20 cellular contexts compared by ENCODE assay signal in genomic region chr1:27005648-27006496, GRCh38. TPM values are rescaled to one million over a fixed set of nuclear protein-coding genes. Genes with fewer than 3 reads are reported as not detected.
DNase-seq lines count a peak whose midpoint lies in the region; ATAC-seq and TF ChIP-seq lines count a peak whose summit lies in the region.
"Had no signal": no experiment of that assay in that cellular context is flagged by ENCODE, and none has a peak within 500 bp of the region (broad histone marks: within the 10 kb centered on the region; RNA-seq: fewer than 3 reads in every experiment).

No MANE protein-coding gene starts in this region.

- ATAC-seq in HG02798 (IDR thresholded peaks at IDR 0.05; ENCODE audit: poor library complexity, unreplicated experiment) = no peak
- ATAC-seq: heart left ventricle; naive thymus-derived CD8-positive, alpha-beta T cell; T-cell had no signal

- no peak for TF ChIP-seq EP300 in stomach (IDR thresholded peaks at IDR 0.05)

- H3K9me2 ChIP-seq in hepatocyte (replicated peaks; ENCODE audit: insufficient read depth) = no peaks in the 10 kb centered on the region

- peaks cover 22% of the 10 kb centered on the region for H3K79me2 ChIP-seq in hepatocyte

- H3K4me3 ChIP-seq in H7 (ENCODE audit: insufficient read depth, low read depth, low read length) (no peak overlapping the region), hepatocyte (no peak overlapping the region), stomach (no peak overlapping the region)
- H3K4me3 ChIP-seq: heart left ventricle had no signal

- 94% methylated on average over 46 of the region's 48 CpGs for WGBS in hepatocyte (ENCODE audit: low lambda C conversion rate, missing lambda C conversion rate)
- WGBS in stomach, 5 donors = 81 to 87% (median 86%) methylated on average over 41 to 48 of the region's 48 CpGs

- H3K27me3 ChIP-seq in H7 (ENCODE audit: control insufficient read depth, insufficient read depth, low read length) (no peaks in the 10 kb centered on the region), hepatocyte (no peaks in the 10 kb centered on the region), stomach (no peaks in the 10 kb centered on the region)
- H3K27me3 ChIP-seq: heart left ventricle had no signal

- POLR2A ChIA-PET in RWPE1 (lab: Yijun Ruan, JAX; ENCODE audit: low non-redundant PET) = no interaction called here

- CTCF ChIA-PET in RWPE1 (lab: Yijun Ruan, JAX) = interaction anchor here (0.8 to 0.9 kb wide), 2 partner anchors 8 to 28 kb away, joined by 3 read pairs; no protein-coding TSS in a partner anchor

- H4K20me1 ChIP-seq in hepatocyte (ENCODE audit: insufficient read depth, poor library complexity, severe bottlenecking) = no peaks in the 10 kb centered on the region

- peak overlapping the region; percentile 99 for H3K27ac ChIP-seq in RWPE1
- peak overlapping the region; percentile 51 for H3K27ac ChIP-seq in hepatocyte
- H3K27ac ChIP-seq in stomach = peak overlapping the region in 4 of 5 donors; percentile 48 to 87 (median 62)

- intact Hi-C loops in stomach (cut with DNase I; ENCODE audit: low total_unique reads) = no loop called here

- DNase-seq in H7 (peak; percentile 62), RWPE1 (ENCODE audit: low spot score) (no peak), hepatocyte (ENCODE audit: low spot score) (peak; percentile 29), stomach (peak; percentile 62), middle frontal gyrus (ENCODE audit: extremely low spot score, low spot score) (no peak)
- DNase-seq in activated T-cell treated with anti-CD3 and anti-CD28 coated beads, Interleukin-2, amount 50 U/mL, for 48 hours = no peak
- DNase-seq: activated B cell treated with CpG ODN at 0.5 μM for 24 hours; activated CD8-positive, alpha-beta memory T cell treated with anti-CD3 and anti-CD28 coated beads for 24 hours; activated effector memory CD4-positive, alpha-beta T cell treated with Interleukin-2 at 50 U/mL for 16 hours; C1 segment of cervical spinal cord; cortex of kidney; DND-41; GOT3; left cardiac atrium; naive thymus-derived CD8-positive, alpha-beta T cell; NCI-H1092; stimulated activated CD4-positive, alpha-beta T cell treated with anti-CD3 and anti-CD28 coated beads, Interleukin-15, amount 100 ng/mL, for 24 hours; T-cell had no signal

- no peak overlapping the region for H3K4me2 ChIP-seq in hepatocyte

- H2AFZ ChIP-seq in hepatocyte = no peak overlapping the region

- H3K4me1 ChIP-seq in hepatocyte (ENCODE audit: insufficient read depth) (peaks cover 61% of the 10 kb centered on the region), stomach (peaks cover 70 to 97% (median 87%) of the 10 kb centered on the region in 4 donors)

- H3K9me3 ChIP-seq in hepatocyte (ENCODE audit: low read depth) (no peaks in the 10 kb centered on the region), stomach (no peaks in the 10 kb centered on the region)
- H3K9me3 ChIP-seq: heart left ventricle had no signal

- TF ChIP-seq CTCF in RWPE1 (conservative IDR thresholded peaks at IDR 0.05; ENCODE audit: low read depth) = no peak
- no peak for TF ChIP-seq CTCF in hepatocyte (IDR thresholded peaks at IDR 0.05; ENCODE audit: poor library complexity)
- TF ChIP-seq CTCF in stomach (IDR thresholded peaks at IDR 0.05) = no peak

- H3K36me3 ChIP-seq in H7 (replicated peaks; ENCODE audit: control insufficient read depth, insufficient read depth, low read length) (peaks cover 29% of the 10 kb centered on the region), hepatocyte (replicated peaks; ENCODE audit: insufficient read depth, low read depth) (no peaks in the 10 kb centered on the region), stomach (peaks cover 0 to 15% (median 8%) of the 10 kb centered on the region in 4 donors)

- TF ChIP-seq POLR2A in stomach (IDR thresholded peaks at IDR 0.05) = no peak

RNA-seq across cellular contexts. Expression of gene TENT5B, which starts 6.8 kb away (rescaled TPM):
- 128 and 154 TPM in 2 replicates for total RNA-seq in H7 (2014; rRNA removed; shearing (Covaris generic))
- total RNA-seq in hepatocyte = 21.0 and 26.0 TPM in 2 replicates
- 56.0 and 60.7 TPM in 2 replicates for polyA plus RNA-seq in hepatocyte
- total RNA-seq in stomach = 10 to 100 TPM in 2 of 5 donors, 1 to 10 TPM in 3; 1.8 to 33.0 (median 5.5) TPM
- polyA plus RNA-seq in stomach = 10 to 100 TPM in 1 of 3 donors, 1 to 10 TPM in 2; 1.7 to 27.5 (median 3.9) TPM
- total RNA-seq: activated B cell treated with CpG ODN at 0.5 μM for 24 hours; naive thymus-derived CD8-positive, alpha-beta T cell had no signal
- polyA plus RNA-seq: naive thymus-derived CD8-positive, alpha-beta T cell had no signal

RNA-seq across cellular contexts. Expression of gene TRNP1, which starts 12.4 kb away (rescaled TPM):
- total RNA-seq in H7 (2014; rRNA removed; shearing (Covaris generic)) = 28.9 and 30.5 TPM in 2 replicates
- total RNA-seq in hepatocyte = 67.4 and 92.5 TPM in 2 replicates
- polyA plus RNA-seq in hepatocyte = 137 and 145 TPM in 2 replicates
- 100 to 1,000 TPM in 1 of 5 donors, 10 to 100 TPM in 3, 1 to 10 TPM in 1; 1.7 to 188 (median 40.0) TPM for total RNA-seq in stomach
- polyA plus RNA-seq in stomach = 100 to 1,000 TPM; 121 to 216 (median 183) TPM
- total RNA-seq: naive thymus-derived CD8-positive, alpha-beta T cell had no signal
- polyA plus RNA-seq: naive thymus-derived CD8-positive, alpha-beta T cell had no signal

RNA-seq across cellular contexts. Expression of gene KDF1, which starts 45.6 kb away (rescaled TPM):
- total RNA-seq in H7 (2014; rRNA removed; shearing (Covaris generic)) = 14.4 and 14.6 TPM in 2 replicates
- total RNA-seq in hepatocyte = 10.5 and 18.1 TPM in 2 replicates
- 17.2 and 21.9 TPM in 2 replicates for polyA plus RNA-seq in hepatocyte
- 10 to 100 TPM in 2 of 5 donors, 1 to 10 TPM in 3; 2.9 to 21.6 (median 7.1) TPM for total RNA-seq in stomach
- 10 to 100 TPM; 13.6 to 15.3 (median 14.5) TPM for polyA plus RNA-seq in stomach

Comparison
In these comparisons a context has a peak if more than half of its experiments do, and no peak if none do; other contexts are left out.
1. DNase-seq: peak in H7 (single experiment), hepatocyte (single experiment) and stomach (single experiment); none in RWPE1 (single experiment), middle frontal gyrus (single experiment) and activated T-cell treated with anti-CD3 and anti-CD28 coated beads, Interleukin-2, amount 50 U/mL, for 48 hours (0 of 2).
2. Peak in every context shown above with its lines, with median percentiles within 50 percentile points of each other: H3K27ac ChIP-seq.